In the genomic region with DNA sequence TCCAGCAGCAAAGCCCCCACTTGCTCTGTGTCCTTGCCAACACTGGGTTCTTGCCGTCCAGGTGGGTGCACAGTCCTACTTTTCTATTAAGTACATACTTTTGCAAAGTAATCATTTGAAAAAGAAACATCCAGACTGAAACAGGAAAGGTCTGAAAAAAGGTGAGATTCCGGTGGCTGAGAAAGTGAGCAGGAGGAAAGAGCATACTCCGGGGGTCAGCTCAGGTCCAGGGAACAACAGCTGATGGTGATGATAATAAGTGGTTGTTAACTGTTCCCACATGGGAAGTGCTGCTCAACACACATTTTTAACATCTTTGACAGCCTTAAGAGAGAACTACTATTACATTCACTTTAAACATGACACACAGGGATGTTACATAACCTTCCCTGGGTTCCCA, we compare ENCODE assay signal across 14 cellular contexts.
DNase-seq lines count a peak whose midpoint lies in the region; ATAC-seq and TF ChIP-seq lines count a peak whose summit lies in the region.
"Had no signal": no experiment of that assay in that cellular context is flagged by ENCODE, and none has a peak within 500 bp of the region (broad histone marks: within the 10 kb centered on the region; RNA-seq: fewer than 3 reads in every experiment).

No MANE protein-coding gene starts in this region.

- H3K9me3 ChIP-seq in thyroid gland: no peaks in the 10 kb centered on the region
- H3K9me3 ChIP-seq: BE2C, Caco-2 had no signal

- H3K36me3 ChIP-seq in thyroid gland: no peaks in the 10 kb centered on the region
- H3K36me3 ChIP-seq: BE2C had no signal

- H3K9me3 Mint-ChIP-seq in endothelial cell (ENCODE audit: unreplicated experiment) (no peaks in the 10 kb centered on the region), nephron progenitor cell (no peaks in the 10 kb centered on the region)
- no peaks in the 10 kb centered on the region for H3K9me3 Mint-ChIP-seq in activated T-helper 2 cell treated with anti-CD3 and anti-CD28 coated beads, Interferon-gamma antibody, Interleukin-2, Interleukin-4, amounts not matched to agents 10 μg/mL and 5 μg/mL and 100 μg/mL, durations not matched to agents 14 hours and 24 hours and 36 hours
- H3K9me3 Mint-ChIP-seq: CD4-positive, alpha-beta T cell; H9 had no signal

- peak overlapping the region; percentile 35 to 65 (median 51) for H3K27ac ChIP-seq in thyroid gland

- H3K27me3 ChIP-seq in thyroid gland: no peaks in the 10 kb centered on the region
- H3K27me3 ChIP-seq: BE2C had no signal

- peak overlapping the region; percentile 30 for H3K27ac Mint-ChIP-seq in endothelial cell (ENCODE audit: unreplicated experiment)
- H3K27ac Mint-ChIP-seq in nephron progenitor cell: peak overlapping the region; percentile 18
- no peak overlapping the region for H3K27ac Mint-ChIP-seq in activated T-helper 2 cell treated with anti-CD3 and anti-CD28 coated beads, Interferon-gamma antibody, Interleukin-2, Interleukin-4, amounts not matched to agents 10 μg/mL and 5 μg/mL and 100 μg/mL, durations not matched to agents 14 hours and 24 hours and 36 hours
- H3K27ac Mint-ChIP-seq: CD4-positive, alpha-beta T cell had no signal

- no peak for TF ChIP-seq POLR2A in thyroid gland (IDR thresholded peaks at IDR 0.05)

- WGBS in thyroid gland, 2 donors: 26 to 29% methylated on average over 3 of the region's 3 CpGs

- no peak overlapping the region for H3K4me3 ChIP-seq in thyroid gland (replicated peaks in 1 of 3)

- no peaks in the 10 kb centered on the region for H3K36me3 Mint-ChIP-seq in endothelial cell (ENCODE audit: low read depth, unreplicated experiment)
- H3K36me3 Mint-ChIP-seq in nephron progenitor cell (ENCODE audit: low read depth): no peaks in the 10 kb centered on the region
- H3K36me3 Mint-ChIP-seq in activated T-helper 2 cell treated with anti-CD3 and anti-CD28 coated beads, Interferon-gamma antibody, Interleukin-2, Interleukin-4, amounts not matched to agents 10 μg/mL and 5 μg/mL and 100 μg/mL, durations not matched to agents 14 hours and 24 hours and 36 hours (ENCODE audit: low read depth): no peaks in the 10 kb centered on the region

- intact Hi-C loops in thyroid gland (cut with DNase I): no loop called here
- intact Hi-C loops in left ventricle myocardium superior (cut with micrococcal nuclease): no loop called here
- intact Hi-C loops in activated T-helper 2 cell treated with anti-CD3 and anti-CD28 coated beads, Interferon-gamma antibody, Interleukin-2, Interleukin-4, amounts not matched to agents 10 μg/mL and 5 μg/mL and 100 μg/mL, durations not matched to agents 14 hours and 24 hours and 36 hours (cut with micrococcal nuclease): no loop called here

- DNase-seq in endothelial cell (ENCODE audit: low spot score) (no peak), left kidney (ENCODE audit: low read depth, low spot score) (peak; percentile 4), nephron progenitor cell (no peak), thyroid gland (no peak), left ventricle myocardium superior (no peak), NCI-H1092 (lab: John Stamatoyannopoulos, UW) (no peak)
- DNase-seq in activated T-helper 2 cell treated with anti-CD3 and anti-CD28 coated beads, Interferon-gamma antibody, Interleukin-2, Interleukin-4, amounts not matched to agents 10 μg/mL and 5 μg/mL and 100 μg/mL, durations not matched to agents 14 hours and 24 hours and 36 hours (ENCODE audit: low spot score): no peak
- DNase-seq: ACHN; BE2C; Caco-2; CD4-positive, alpha-beta T cell; GF-D8; H9 had no signal

- peaks cover 34% of the 10 kb centered on the region for H3K4me1 Mint-ChIP-seq in endothelial cell (ENCODE audit: unreplicated experiment)
- peaks cover 48% of the 10 kb centered on the region for H3K4me1 Mint-ChIP-seq in nephron progenitor cell
- H3K4me1 Mint-ChIP-seq in activated T-helper 2 cell treated with anti-CD3 and anti-CD28 coated beads, Interferon-gamma antibody, Interleukin-2, Interleukin-4, amounts not matched to agents 10 μg/mL and 5 μg/mL and 100 μg/mL, durations not matched to agents 14 hours and 24 hours and 36 hours (ENCODE audit: low read depth): no peaks in the 10 kb centered on the region

- no peak for ATAC-seq in left ventricle myocardium superior
- no peak for ATAC-seq in GM21529 (IDR thresholded peaks at IDR 0.05; ENCODE audit: unreplicated experiment)

- H3K4me1 ChIP-seq in thyroid gland: peaks cover 37 to 53% of the 10 kb centered on the region in 2 donors
- H3K4me1 ChIP-seq: BE2C, Caco-2 had no signal

- H3K27me3 Mint-ChIP-seq in endothelial cell (ENCODE audit: unreplicated experiment) (peaks cover 3% of the 10 kb centered on the region), nephron progenitor cell (ENCODE audit: low read depth, poor library complexity) (peaks cover 5% of the 10 kb centered on the region)
- H3K27me3 Mint-ChIP-seq in activated T-helper 2 cell treated with anti-CD3 and anti-CD28 coated beads, Interferon-gamma antibody, Interleukin-2, Interleukin-4, amounts not matched to agents 10 μg/mL and 5 μg/mL and 100 μg/mL, durations not matched to agents 14 hours and 24 hours and 36 hours (ENCODE audit: low read depth): peaks cover 6% of the 10 kb centered on the region
- H3K27me3 Mint-ChIP-seq: CD4-positive, alpha-beta T cell had no signal

- no peak for TF ChIP-seq CTCF in endothelial cell (IDR thresholded peaks at IDR 0.05; ENCODE audit: unreplicated experiment)
- TF ChIP-seq CTCF in nephron progenitor cell (IDR thresholded peaks at IDR 0.05): no peak
- TF ChIP-seq CTCF in thyroid gland (IDR thresholded peaks at IDR 0.05): no peak

- H3K4me3 Mint-ChIP-seq in endothelial cell (ENCODE audit: unreplicated experiment) (no peak overlapping the region), nephron progenitor cell (no peak overlapping the region)
- H3K4me3 Mint-ChIP-seq in activated T-helper 2 cell treated with anti-CD3 and anti-CD28 coated beads, Interferon-gamma antibody, Interleukin-2, Interleukin-4, amounts not matched to agents 10 μg/mL and 5 μg/mL and 100 μg/mL, durations not matched to agents 14 hours and 24 hours and 36 hours (ENCODE audit: low read depth): no peak overlapping the region
- H3K4me3 Mint-ChIP-seq: CD4-positive, alpha-beta T cell; H9 had no signal
